In the genomic region with DNA sequence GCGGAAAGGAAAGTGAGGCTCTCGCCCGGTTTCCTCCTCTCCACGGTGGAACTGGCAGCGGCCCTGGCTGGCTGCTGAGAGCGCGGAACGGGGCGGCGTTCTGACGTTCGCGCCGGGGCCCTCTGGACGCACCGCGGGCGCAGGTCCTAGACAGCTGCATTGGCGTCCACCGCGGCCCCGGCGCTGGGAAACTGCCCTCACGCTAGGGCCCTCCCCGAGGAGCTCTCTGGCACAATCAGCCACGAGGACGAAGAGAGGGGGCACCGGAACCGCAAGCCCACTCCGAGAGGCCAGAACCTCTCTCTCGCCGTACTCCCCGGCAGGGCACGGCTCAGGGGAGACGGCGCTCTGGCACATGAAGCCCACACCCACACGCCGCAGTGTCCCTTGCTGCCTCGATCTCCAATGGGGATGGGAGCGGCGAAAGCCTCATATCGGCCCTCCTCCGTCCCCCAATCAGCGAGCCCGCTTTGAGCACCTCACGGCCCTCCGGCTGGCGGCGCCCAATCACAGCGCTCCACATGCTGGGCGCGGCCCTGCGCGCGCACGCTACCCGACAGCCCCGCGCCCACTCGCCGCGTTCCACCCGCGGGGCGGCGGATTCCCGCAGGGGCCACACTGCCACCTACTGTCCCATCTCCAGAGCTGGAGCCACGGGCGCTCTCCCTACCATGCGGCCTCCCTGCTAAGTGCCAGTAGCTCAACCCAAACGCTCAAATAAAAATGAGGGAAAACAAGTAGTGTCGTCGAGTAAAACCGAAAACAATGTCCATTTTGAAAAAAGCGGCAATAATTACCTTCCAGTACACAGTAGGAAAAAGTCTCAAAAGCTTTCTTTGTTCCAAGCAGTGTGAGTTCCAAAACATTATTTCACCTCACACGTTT, we compare ENCODE assay signal across 8 cellular contexts. TPM values are rescaled to one million over a fixed set of nuclear protein-coding genes. Genes with fewer than 3 reads are reported as not detected.
DNase-seq lines count a peak whose midpoint lies in the region; ATAC-seq, FAIRE-seq and TF ChIP-seq lines count a peak whose summit lies in the region.

No MANE protein-coding gene starts in this region.

- H3K27me3 ChIP-seq in H7 (ENCODE audit: control insufficient read depth, insufficient read depth, low read length) = no peaks in the 10 kb centered on the region
- H3K27me3 ChIP-seq in RWPE2 (ENCODE audit: insufficient read depth, poor library complexity, severe bottlenecking) = no peaks in the 10 kb centered on the region

- peak; percentile 98 for ATAC-seq in RWPE2 (ENCODE audit: low read depth)

- peaks cover 50% of the 10 kb centered on the region for H3K36me3 Mint-ChIP-seq in nephron progenitor cell (ENCODE audit: low read depth)
- H3K36me3 Mint-ChIP-seq in stimulated activated naive CD8-positive, alpha-beta T cell treated with anti-CD3 and anti-CD28 coated beads, Interleukin-15, Interleukin-2, amounts not matched to agents 100 ng/mL and 50 ng/mL, for 24 hours (ENCODE audit: low read depth) = peaks cover 68% of the 10 kb centered on the region

- H3K4me3 Mint-ChIP-seq in nephron progenitor cell = peak overlapping the region; percentile 91
- H3K4me3 Mint-ChIP-seq in stimulated activated naive CD8-positive, alpha-beta T cell treated with anti-CD3 and anti-CD28 coated beads, Interleukin-15, Interleukin-2, amounts not matched to agents 100 ng/mL and 50 ng/mL, for 24 hours = peak overlapping the region; percentile 86

- H3K27me3 Mint-ChIP-seq in nephron progenitor cell (ENCODE audit: low read depth, poor library complexity) = no peaks in the 10 kb centered on the region
- no peaks in the 10 kb centered on the region for H3K27me3 Mint-ChIP-seq in stimulated activated naive CD8-positive, alpha-beta T cell treated with anti-CD3 and anti-CD28 coated beads, Interleukin-15, Interleukin-2, amounts not matched to agents 100 ng/mL and 50 ng/mL, for 24 hours

- peaks cover 4% of the 10 kb centered on the region for H3K36me3 ChIP-seq in H7 (replicated peaks; ENCODE audit: control insufficient read depth, insufficient read depth, low read length)
- H3K36me3 ChIP-seq in RWPE2 (ENCODE audit: low read depth) = peaks cover 71% of the 10 kb centered on the region

- H3K4me1 Mint-ChIP-seq in nephron progenitor cell = peaks cover 28% of the 10 kb centered on the region
- peaks cover 49% of the 10 kb centered on the region for H3K4me1 Mint-ChIP-seq in stimulated activated naive CD8-positive, alpha-beta T cell treated with anti-CD3 and anti-CD28 coated beads, Interleukin-15, Interleukin-2, amounts not matched to agents 100 ng/mL and 50 ng/mL, for 24 hours (ENCODE audit: low read depth)

- H3K4me3 ChIP-seq in H7 (ENCODE audit: insufficient read depth, low read depth, low read length) (peak overlapping the region; percentile 75), RWPE2 (ENCODE audit: severe bottlenecking) (peak overlapping the region; percentile 61)

- TF ChIP-seq CTCF in RWPE2 (IDR thresholded peaks at IDR 0.05; ENCODE audit: poor library complexity, severe bottlenecking) (peak; percentile 99), nephron progenitor cell (IDR thresholded peaks at IDR 0.05) (peak; percentile 66)

- FAIRE-seq in G401.6 (lab: Jason Lieb, UNC) = peak; percentile 76

- peak overlapping the region; percentile 98 for H3K27ac Mint-ChIP-seq in nephron progenitor cell
- peak overlapping the region; percentile 95 for H3K27ac Mint-ChIP-seq in stimulated activated naive CD8-positive, alpha-beta T cell treated with anti-CD3 and anti-CD28 coated beads, Interleukin-15, Interleukin-2, amounts not matched to agents 100 ng/mL and 50 ng/mL, for 24 hours

- H3K27ac ChIP-seq in RWPE2 (ENCODE audit: poor library complexity, severe bottlenecking) = peak overlapping the region; percentile 85

- H3K9me3 Mint-ChIP-seq in nephron progenitor cell = peaks cover 8% of the 10 kb centered on the region
- no peaks in the 10 kb centered on the region for H3K9me3 Mint-ChIP-seq in stimulated activated naive CD8-positive, alpha-beta T cell treated with anti-CD3 and anti-CD28 coated beads, Interleukin-15, Interleukin-2, amounts not matched to agents 100 ng/mL and 50 ng/mL, for 24 hours

- H3K9me3 ChIP-seq in RWPE2 (ENCODE audit: severe bottlenecking) = no peaks in the 10 kb centered on the region

- peak; percentile 93 for DNase-seq in H7
- DNase-seq in LoVo (ENCODE audit: low spot score) = peak; percentile 98
- peak; percentile 99 for DNase-seq in RWPE2 (ENCODE audit: low spot score)
- DNase-seq in activated effector memory CD4-positive, alpha-beta T cell treated with anti-CD3 and anti-CD28 coated beads, Interleukin-2, amount 50 U/mL, for 16 hours = peak; percentile 99
- peak; percentile 96 for DNase-seq in fibroblast of the conjunctiva (ENCODE audit: low read depth)
- peak; percentile 92 for DNase-seq in nephron progenitor cell

- H3K4me1 ChIP-seq in RWPE2 (ENCODE audit: insufficient read depth, poor library complexity, severe bottlenecking) = peaks cover 11% of the 10 kb centered on the region

RNA-seq across cellular contexts. Expression of a gene that starts 11.8 kb away (rescaled TPM):
- 119 and 127 TPM in 2 replicates for total RNA-seq in H7 (2014; rRNA removed; shearing (Covaris generic))

RNA-seq across cellular contexts. Expression of a gene that starts 12.0 kb away (rescaled TPM):
- total RNA-seq in H7 (2014; rRNA removed; shearing (Covaris generic)) = 15.0 and 16.6 TPM in 2 replicates

Comparison
In these comparisons a context has a peak if more than half of its experiments do, and no peak if none do; other contexts are left out.
1. Peak in every context shown above with its lines: DNase-seq, ATAC-seq, H3K4me3 ChIP-seq and H3K27ac ChIP-seq.